Comparison of ENCODE assay signal across 20 cellular contexts in the genomic region with DNA sequence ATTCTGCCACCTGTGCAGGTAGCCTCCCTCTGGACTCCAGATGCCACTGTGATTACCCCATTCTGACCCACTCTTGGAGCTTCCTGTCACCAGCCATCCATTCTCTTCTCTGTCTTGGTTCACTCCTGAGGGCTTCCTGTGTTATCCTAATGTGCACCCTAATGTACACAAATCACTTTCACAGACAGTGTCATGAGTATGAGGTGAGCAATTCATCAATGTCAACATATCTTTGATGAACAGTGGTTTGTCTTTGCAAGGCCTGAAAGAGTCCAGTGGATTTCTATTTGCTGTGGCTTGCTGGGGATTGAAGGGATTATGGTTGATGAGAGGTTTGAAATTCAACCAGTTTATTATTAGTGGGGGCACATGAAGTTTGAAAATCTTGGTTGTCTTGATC.
A peak's percentile ranks its signal among the peaks of the same experiment; 100 is the strongest.
DNase-seq lines count a peak whose midpoint lies in the region; TF ChIP-seq lines count a peak whose summit lies in the region.
"Had no signal": no experiment of that assay in that cellular context is flagged by ENCODE, and none has a peak within 500 bp of the region (broad histone marks: within the 10 kb centered on the region; RNA-seq: fewer than 3 reads in every experiment).

No MANE protein-coding gene starts in this region.

- H3K9me3 ChIP-seq in Caco-2, result peaks cover 6% of the 10 kb centered on the region
- H3K9me3 ChIP-seq: A549, BE2C, HAP-1 had no signal

- peaks cover 73% of the 10 kb centered on the region for H3K36me3 Mint-ChIP-seq in Caco-2 (ENCODE audit: insufficient read depth, unreplicated experiment)
- H3K36me3 Mint-ChIP-seq: CD14-positive monocyte; CD8-positive, alpha-beta memory T cell had no signal

- peak overlapping the region; percentile 45 for H3K4me3 Mint-ChIP-seq in Caco-2 (ENCODE audit: unreplicated experiment)
- H3K4me3 Mint-ChIP-seq: CD14-positive monocyte; CD4-positive, alpha-beta T cell; CD8-positive, alpha-beta memory T cell had no signal

- no peaks in the 10 kb centered on the region for H3K9me3 Mint-ChIP-seq in Caco-2 (ENCODE audit: unreplicated experiment)

- BruUV-seq in Caco-2 (replicated peaks; lab: Mats Ljungman, UMichigan), result no TSS peak

- H3K27ac Mint-ChIP-seq in Caco-2 (ENCODE audit: unreplicated experiment), result peak overlapping the region; percentile 76
- H3K27ac Mint-ChIP-seq: CD14-positive monocyte; CD4-positive, alpha-beta T cell; CD8-positive, alpha-beta memory T cell had no signal

- no peak overlapping the region for H3K4me3 ChIP-seq in Caco-2 (ENCODE audit: low read depth, low read length)
- H3K4me3 ChIP-seq: A549; BLaER1 treated with 17β-estradiol and CSF1 and Interleukin-3, amounts not matched to agents 10 nM and 100 nM; HAP-1 had no signal

- DNase-seq in NCI-H1417 (lab: John Stamatoyannopoulos, UW), result peak in 2 of 3 experiments; percentile 25 to 49
- no peak for DNase-seq in NCI-H1417 treated with DMSO at 0.1 percent for 48 hours (lab: John Stamatoyannopoulos, UW)
- DNase-seq in Caco-2, result peak; percentile 65 to 69
- no peak for DNase-seq in HEK293T (ENCODE audit: extremely low spot score)
- DNase-seq in NCI-H69 (lab: John Stamatoyannopoulos, UW), result peak; percentile 37
- DNase-seq in GM20000 (ENCODE audit: low spot score), result no peak
- DNase-seq in amniotic stem cell (lab: John Stamatoyannopoulos, UW), result no peak
- DNase-seq: 8988T; ACHN; AML-193; BE2C; Calu3; CD4-positive, alpha-beta T cell; CD8-positive, alpha-beta memory T cell; DMS79 treated with DMSO at 0.1 percent for 48 hours; GOT3 had no signal

- peaks cover 51% of the 10 kb centered on the region for H3K4me1 ChIP-seq in Caco-2
- H3K4me1 ChIP-seq: A549; BE2C; BLaER1 treated with 17β-estradiol and CSF1 and Interleukin-3, amounts not matched to agents 10 nM and 100 nM; HAP-1 had no signal

- H3K36me3 ChIP-seq in Caco-2 (ENCODE audit: control insufficient read depth, insufficient read depth, low read length), result peaks cover 2% of the 10 kb centered on the region; the same call in 1 of the 2 replicates
- H3K36me3 ChIP-seq: BE2C; BLaER1 treated with 17β-estradiol and CSF1 and Interleukin-3, amounts not matched to agents 10 nM and 100 nM; HAP-1 had no signal

- no peaks in the 10 kb centered on the region for H3K27me3 ChIP-seq in Caco-2 (replicated peaks; ENCODE audit: control insufficient read depth, insufficient read depth, low read length)
- H3K27me3 ChIP-seq: BE2C; BLaER1 treated with 17β-estradiol and CSF1 and Interleukin-3, amounts not matched to agents 10 nM and 100 nM had no signal

- no peaks in the 10 kb centered on the region for H3K27me3 Mint-ChIP-seq in Caco-2 (ENCODE audit: insufficient read depth, unreplicated experiment)

- H3K4me1 Mint-ChIP-seq in Caco-2 (ENCODE audit: low read depth, unreplicated experiment), result peaks cover 24% of the 10 kb centered on the region
- H3K4me1 Mint-ChIP-seq: CD14-positive monocyte; CD8-positive, alpha-beta memory T cell had no signal

- CTCF ChIA-PET in Caco-2 (lab: Charles Lee), result interaction anchor here (0.7 to 1.9 kb wide), 5 partner anchors 8 to 64 kb away, joined by 3 to 5 read pairs (median 3); a partner anchor contains a TSS
- CTCF ChIA-PET in HEK293T (lab: Yijun Ruan, JAX), result no interaction called here

- TF ChIP-seq CTCF in Caco-2 (IDR thresholded peaks at IDR 0.05; ENCODE audit: insufficient read depth in 1 of 2, low read depth in 1 of 2, low read length in 1 of 2, severe bottlenecking in 1 of 2, unreplicated experiment in 1 of 2) (no peak), GM20000 (IDR thresholded peaks at IDR 0.05; ENCODE audit: extremely low read depth, missing control alignments) (no peak)

- intact Hi-C loops in Caco-2 (cut with micrococcal nuclease; ENCODE audit: unreplicated experiment), result loop anchor here (1.0 to 2.0 kb wide), 4 partner anchors 8 to 53 kb away; no protein-coding TSS in a partner anchor

- POLR2A ChIA-PET in Caco-2 (lab: Charles Lee) (interaction anchor here (0.6 to 1.1 kb wide), 2 partner anchors 20 to 52 kb away, joined by 9 to 11 read pairs; no protein-coding TSS in a partner anchor), HEK293T (lab: Yijun Ruan, JAX) (no interaction called here)

TF ChIP-seq in HEK293T, 16 proteins besides CTCF, POLR2A, EP300 and RAD21:
- TF ChIP-seq, protein P1, sequence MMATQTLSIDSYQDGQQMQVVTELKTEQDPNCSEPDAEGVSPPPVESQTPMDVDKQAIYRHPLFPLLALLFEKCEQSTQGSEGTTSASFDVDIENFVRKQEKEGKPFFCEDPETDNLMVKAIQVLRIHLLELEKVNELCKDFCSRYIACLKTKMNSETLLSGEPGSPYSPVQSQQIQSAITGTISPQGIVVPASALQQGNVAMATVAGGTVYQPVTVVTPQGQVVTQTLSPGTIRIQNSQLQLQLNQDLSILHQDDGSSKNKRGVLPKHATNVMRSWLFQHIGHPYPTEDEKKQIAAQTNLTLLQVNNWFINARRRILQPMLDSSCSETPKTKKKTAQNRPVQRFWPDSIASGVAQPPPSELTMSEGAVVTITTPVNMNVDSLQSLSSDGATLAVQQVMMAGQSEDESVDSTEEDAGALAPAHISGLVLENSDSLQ (IDR thresholded peaks at IDR 0.05), result peak; percentile 37; the same call in 1 of the 2 replicates
- TF ChIP-seq NFRKB (IDR thresholded peaks at IDR 0.05) (no peak), ELF4 (IDR thresholded peaks at IDR 0.05) (no peak)

Comparison
In these comparisons a context has a peak if more than half of its experiments do, and no peak if none do; other contexts are left out.
1. DNase-seq: peak in NCI-H1417 (2 of 3), Caco-2 (2 of 2) and NCI-H69 (single experiment); none in NCI-H1417 treated with DMSO at 0.1 percent for 48 hours (single experiment), HEK293T (single experiment), GM20000 (single experiment) and amniotic stem cell (single experiment).